Comparison of ENCODE assay signal across 16 cellular contexts in genomic region chr13:110563463-110563774, GRCh38. TPM values are rescaled to one million over a fixed set of nuclear protein-coding genes. Genes with fewer than 3 reads are reported as not detected.
A peak's percentile ranks its signal among the peaks of the same experiment; 100 is the strongest.
DNase-seq lines count a peak whose midpoint lies in the region; ATAC-seq and TF ChIP-seq lines count a peak whose summit lies in the region.
"Had no signal": no experiment of that assay in that cellular context is flagged by ENCODE, and none has a peak within 500 bp of the region (broad histone marks: within the 10 kb centered on the region; RNA-seq: fewer than 3 reads in every experiment).

No MANE protein-coding gene starts in this region.

- no peaks in the 10 kb centered on the region for H3K9me3 Mint-ChIP-seq in activated T-helper 1 cell treated with anti-CD3 and anti-CD28 coated beads, Interleukin-12 subunit alpha, Interleukin-12 subunit beta, Interleukin-2, Interleukin-4 antibody, amounts not matched to agents 30 ng/mL and 10 ng/mL and 1 ng/mL, durations not matched to agents 14 hours and 24 hours and 36 hours
- peaks cover 0 to 3% of the 10 kb centered on the region in 2 donors for H3K9me3 Mint-ChIP-seq in stimulated activated naive B cell treated with anti-CD40 and anti-IgM and Interleukin-4, amounts not matched to agents 10 μg/mL and 1 μg/mL and 100 μg/mL, for 72 hours
- H3K9me3 Mint-ChIP-seq: activated T-helper 17 cell treated with anti-CD3 and anti-CD28 coated beads, Interleukin-2, amount 50 U/mL, for 72 hours had no signal

- H3K27me3 Mint-ChIP-seq in activated T-helper 1 cell treated with anti-CD3 and anti-CD28 coated beads, Interleukin-12 subunit alpha, Interleukin-12 subunit beta, Interleukin-2, Interleukin-4 antibody, amounts not matched to agents 30 ng/mL and 10 ng/mL and 1 ng/mL, durations not matched to agents 14 hours and 24 hours and 36 hours (ENCODE audit: insufficient read depth): peaks cover 25% of the 10 kb centered on the region
- H3K27me3 Mint-ChIP-seq in stimulated activated naive B cell treated with anti-CD40 and anti-IgM and Interleukin-4, amounts not matched to agents 10 μg/mL and 1 μg/mL and 100 μg/mL, for 72 hours: peaks cover 2 to 8% of the 10 kb centered on the region in 2 donors

- H3K27ac ChIP-seq in left ventricle myocardium inferior (replicated peaks): no peak overlapping the region
- H3K27ac ChIP-seq in right lobe of liver: peak overlapping the region in 2 of 3 donors; percentile 88 to 90
- H3K27ac ChIP-seq: RWPE1 had no signal

- TF ChIP-seq POLR2A in right lobe of liver (IDR thresholded peaks at IDR 0.05): no peak

- H3K36me3 ChIP-seq in left ventricle myocardium inferior: no peaks in the 10 kb centered on the region
- no peaks in the 10 kb centered on the region for H3K36me3 ChIP-seq in right lobe of liver

- peaks cover 33% of the 10 kb centered on the region for H3K4me1 Mint-ChIP-seq in activated T-helper 1 cell treated with anti-CD3 and anti-CD28 coated beads, Interleukin-12 subunit alpha, Interleukin-12 subunit beta, Interleukin-2, Interleukin-4 antibody, amounts not matched to agents 30 ng/mL and 10 ng/mL and 1 ng/mL, durations not matched to agents 14 hours and 24 hours and 36 hours (ENCODE audit: low read depth)
- peaks cover 26 to 30% of the 10 kb centered on the region in 2 donors for H3K4me1 Mint-ChIP-seq in stimulated activated naive B cell treated with anti-CD40 and anti-IgM and Interleukin-4, amounts not matched to agents 10 μg/mL and 1 μg/mL and 100 μg/mL, for 72 hours

- peak overlapping the region; percentile 23 for H3K4me3 Mint-ChIP-seq in activated T-helper 1 cell treated with anti-CD3 and anti-CD28 coated beads, Interleukin-12 subunit alpha, Interleukin-12 subunit beta, Interleukin-2, Interleukin-4 antibody, amounts not matched to agents 30 ng/mL and 10 ng/mL and 1 ng/mL, durations not matched to agents 14 hours and 24 hours and 36 hours
- H3K4me3 Mint-ChIP-seq in stimulated activated naive B cell treated with anti-CD40 and anti-IgM and Interleukin-4, amounts not matched to agents 10 μg/mL and 1 μg/mL and 100 μg/mL, for 72 hours: peak overlapping the region; percentile 29 to 44

- H3K4me1 ChIP-seq in left ventricle myocardium inferior (peaks cover 49% of the 10 kb centered on the region), right lobe of liver (peaks cover 0 to 28% (median 5%) of the 10 kb centered on the region in 4 donors)

- no peak for ATAC-seq in left ventricle myocardium superior
- ATAC-seq in right lobe of liver: no peak
- ATAC-seq in stimulated activated naive B cell treated with anti-CD40 and anti-IgM and Interleukin-4, amounts not matched to agents 10 μg/mL and 1 μg/mL and 100 μg/mL, for 72 hours (replicated peaks): no peak
- no peak for ATAC-seq in HG02970 (IDR thresholded peaks at IDR 0.05; ENCODE audit: low FRiP score, unreplicated experiment)
- ATAC-seq: activated T-helper 17 cell treated with anti-CD3 and anti-CD28 coated beads, Interleukin-2, amount 50 U/mL, for 72 hours had no signal

- no peak for DNase-seq in left ventricle myocardium inferior
- DNase-seq in left ventricle myocardium superior: no peak
- DNase-seq in activated T-helper 1 cell treated with anti-CD3 and anti-CD28 coated beads, Interleukin-12 subunit alpha, Interleukin-12 subunit beta, Interleukin-2, Interleukin-4 antibody, amounts not matched to agents 30 ng/mL and 10 ng/mL and 1 ng/mL, durations not matched to agents 14 hours and 24 hours and 36 hours (ENCODE audit: low spot score): no peak
- DNase-seq in right lobe of liver: no peak
- DNase-seq in stimulated activated naive B cell treated with anti-CD40 and anti-IgM and Interleukin-4, amounts not matched to agents 10 μg/mL and 1 μg/mL and 100 μg/mL, for 72 hours: no peak
- no peak for DNase-seq in T-helper 2 cell
- no peak for DNase-seq in kidney tubule cell (ENCODE audit: low spot score)
- DNase-seq: activated CD8-positive, alpha-beta memory T cell treated with anti-CD3 and anti-CD28 coated beads for 24 hours; foreskin fibroblast; GF-D8; naive B cell; NCI-H187; NCI-H446 had no signal

- peaks cover 4% of the 10 kb centered on the region for H3K36me3 Mint-ChIP-seq in activated T-helper 1 cell treated with anti-CD3 and anti-CD28 coated beads, Interleukin-12 subunit alpha, Interleukin-12 subunit beta, Interleukin-2, Interleukin-4 antibody, amounts not matched to agents 30 ng/mL and 10 ng/mL and 1 ng/mL, durations not matched to agents 14 hours and 24 hours and 36 hours (ENCODE audit: low read depth)
- peaks cover 11 to 17% of the 10 kb centered on the region in 2 donors for H3K36me3 Mint-ChIP-seq in stimulated activated naive B cell treated with anti-CD40 and anti-IgM and Interleukin-4, amounts not matched to agents 10 μg/mL and 1 μg/mL and 100 μg/mL, for 72 hours
- H3K36me3 Mint-ChIP-seq: naive B cell had no signal

- no peak for TF ChIP-seq CTCF in left ventricle myocardium inferior (IDR thresholded peaks at IDR 0.05; ENCODE audit: borderline replicate concordance)
- TF ChIP-seq CTCF in right lobe of liver (IDR thresholded peaks at IDR 0.05): no peak

- H3K27ac Mint-ChIP-seq in activated T-helper 1 cell treated with anti-CD3 and anti-CD28 coated beads, Interleukin-12 subunit alpha, Interleukin-12 subunit beta, Interleukin-2, Interleukin-4 antibody, amounts not matched to agents 30 ng/mL and 10 ng/mL and 1 ng/mL, durations not matched to agents 14 hours and 24 hours and 36 hours: no peak overlapping the region
- H3K27ac Mint-ChIP-seq in stimulated activated naive B cell treated with anti-CD40 and anti-IgM and Interleukin-4, amounts not matched to agents 10 μg/mL and 1 μg/mL and 100 μg/mL, for 72 hours: no peak overlapping the region
- H3K27ac Mint-ChIP-seq: activated T-helper 17 cell treated with anti-CD3 and anti-CD28 coated beads, Interleukin-2, amount 50 U/mL, for 72 hours had no signal

- H3K4me3 ChIP-seq in left ventricle myocardium inferior: peak overlapping the region; percentile 92
- H3K4me3 ChIP-seq in right lobe of liver: peak overlapping the region; percentile 84 to 96 (median 91)

- 37% methylated on average over 6 of the region's 9 CpGs for WGBS in right lobe of liver (ENCODE audit: insufficient coverage, low coverage, low lambda C conversion rate, missing lambda C conversion rate)

- intact Hi-C loops in left ventricle myocardium inferior (cut with micrococcal nuclease): no loop called here
- intact Hi-C loops in left ventricle myocardium superior (cut with micrococcal nuclease): loop anchor here (10.0 kb wide), 1 partner anchor 59 kb away; no protein-coding TSS in a partner anchor
- intact Hi-C loops in activated T-helper 1 cell treated with anti-CD3 and anti-CD28 coated beads, Interleukin-12 subunit alpha, Interleukin-12 subunit beta, Interleukin-2, Interleukin-4 antibody, amounts not matched to agents 30 ng/mL and 10 ng/mL and 1 ng/mL, durations not matched to agents 14 hours and 24 hours and 36 hours (cut with micrococcal nuclease): loop anchor here (2.0 to 5.0 kb wide), 3 partner anchors 106 to 777 kb away; partner anchors contain the start of genes ING1 and IRS2
- intact Hi-C loops in right lobe of liver (cut with DNase I): loop anchor here in 1 of 2 donors (10.0 kb wide), 1 partner anchor 109 kb away; no protein-coding TSS in a partner anchor

- H3K9me3 ChIP-seq in left ventricle myocardium inferior (replicated peaks) (no peaks in the 10 kb centered on the region), right lobe of liver (no peaks in the 10 kb centered on the region)

- H3K27me3 ChIP-seq in left ventricle myocardium inferior (ENCODE audit: low read depth) (no peaks in the 10 kb centered on the region), right lobe of liver (no peaks in the 10 kb centered on the region)

RNA-seq across cellular contexts. Expression of gene RAB20, which starts 1.9 kb away (rescaled TPM):
- total RNA-seq in left ventricle myocardium inferior: 13.8 TPM
- total RNA-seq in left ventricle myocardium superior: 10.3 TPM
- 1.1 and 1.5 TPM in 2 replicates for total RNA-seq in activated T-helper 1 cell treated with anti-CD3 and anti-CD28 coated beads, Interleukin-12 subunit alpha, Interleukin-12 subunit beta, Interleukin-2, Interleukin-4 antibody, amounts not matched to agents 30 ng/mL and 10 ng/mL and 1 ng/mL, durations not matched to agents 14 hours and 24 hours and 36 hours
- total RNA-seq in right lobe of liver: 10 to 100 TPM; 12.5 to 47.2 (median 36.3) TPM

RNA-seq across cellular contexts. Expression of gene NAXD, which starts 51.9 kb away (rescaled TPM):
- 28.0 TPM for total RNA-seq in left ventricle myocardium inferior
- total RNA-seq in left ventricle myocardium superior: 30.1 TPM
- total RNA-seq in activated T-helper 1 cell treated with anti-CD3 and anti-CD28 coated beads, Interleukin-12 subunit alpha, Interleukin-12 subunit beta, Interleukin-2, Interleukin-4 antibody, amounts not matched to agents 30 ng/mL and 10 ng/mL and 1 ng/mL, durations not matched to agents 14 hours and 24 hours and 36 hours: 22.0 and 22.2 TPM in 2 replicates
- 10 to 100 TPM; 24.2 to 41.9 (median 29.9) TPM for total RNA-seq in right lobe of liver
